In the genomic region with DNA sequence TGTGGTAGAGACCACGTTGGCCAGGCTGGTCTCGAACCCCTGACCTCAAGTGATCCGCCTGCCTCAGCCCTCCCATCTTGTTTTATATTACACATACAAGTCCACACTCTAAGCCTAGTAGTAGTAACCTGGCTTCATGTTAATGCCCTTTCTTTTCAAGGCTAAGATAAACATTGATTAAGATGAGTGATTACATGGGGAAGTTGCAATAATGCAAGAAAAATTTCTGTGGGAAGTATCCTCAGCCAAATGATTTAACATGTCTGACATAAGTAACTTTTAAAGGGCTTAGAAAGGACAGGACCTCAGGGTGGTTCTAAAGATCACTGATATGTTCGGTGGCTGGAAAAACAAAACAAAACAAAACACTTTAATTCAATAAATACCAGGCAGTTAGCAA, we compare ENCODE assay signal across 14 cellular contexts.
"Had no signal": no experiment of that assay in that cellular context is flagged by ENCODE, and none has a peak within 500 bp of the region (broad histone marks: within the 10 kb centered on the region; RNA-seq: fewer than 3 reads in every experiment).

No MANE protein-coding gene starts in this region.

- H3K4me1 ChIP-seq: neural progenitor cell, parathyroid adenoma, tibial artery, uterus had no signal

- H3K9me3 ChIP-seq: body of pancreas, tibial artery, uterus had no signal

- H3K4me3 ChIP-seq: body of pancreas, neural progenitor cell, tibial artery, uterus had no signal

- H2AFZ ChIP-seq: neural progenitor cell, parathyroid adenoma had no signal

- H3K9me3 Mint-ChIP-seq: activated CD4-positive, alpha-beta T cell treated with anti-CD3 and anti-CD28 coated beads, Interleukin-2, amount 10 ng/mL, durations not matched to agents 24 days and 14 days; naive B cell; neural progenitor cell; stimulated activated naive B cell treated with anti-CD40 and anti-IgM and Interleukin-4, amounts not matched to agents 10 μg/mL and 1 μg/mL and 100 μg/mL, for 72 hours had no signal

- ATAC-seq: body of pancreas; stimulated activated naive B cell treated with anti-CD40 and anti-IgM and Interleukin-4, amounts not matched to agents 10 μg/mL and 1 μg/mL and 100 μg/mL, for 72 hours had no signal

- H3K27ac ChIP-seq: body of pancreas, neural progenitor cell, parathyroid adenoma, tibial artery, uterus had no signal

- H3K9ac ChIP-seq: neural progenitor cell, parathyroid adenoma had no signal

- H3K4me1 Mint-ChIP-seq: neural progenitor cell had no signal

- H3K27me3 Mint-ChIP-seq: activated CD4-positive, alpha-beta T cell treated with anti-CD3 and anti-CD28 coated beads, Interleukin-2, amount 10 ng/mL, durations not matched to agents 24 days and 14 days; naive B cell; stimulated activated naive B cell treated with anti-CD40 and anti-IgM and Interleukin-4, amounts not matched to agents 10 μg/mL and 1 μg/mL and 100 μg/mL, for 72 hours had no signal

- H3K36me3 Mint-ChIP-seq: naive B cell, neural progenitor cell had no signal

- H3K36me3 ChIP-seq: neural progenitor cell, tibial artery, uterus had no signal

- H3K4me2 ChIP-seq: neural progenitor cell had no signal

- DNase-seq: activated CD4-positive, alpha-beta T cell treated with anti-CD3 and anti-CD28 coated beads, Interleukin-2, amount 10 ng/mL, durations not matched to agents 24 days and 14 days; activated CD8-positive, alpha-beta memory T cell treated with anti-CD3 and anti-CD28 coated beads, Interleukin-2, amount 50 U/mL, for 48 hours; body of pancreas; caudate nucleus; head of caudate nucleus; naive B cell; stimulated activated CD4-positive, alpha-beta T cell treated with anti-CD3 and anti-CD28 coated beads, Interleukin-15, amount 100 ng/mL, for 24 hours; stimulated activated CD4-positive, alpha-beta T cell treated with anti-CD3 and anti-CD28 coated beads, Interleukin-4, amount 100 ng/mL, for 1 hour; stimulated activated naive B cell treated with anti-CD40 and anti-IgM and Interleukin-4, amounts not matched to agents 10 μg/mL and 1 μg/mL and 100 μg/mL, for 72 hours; T-helper 2 cell; tibial artery; uterus had no signal

- H3K27ac Mint-ChIP-seq: activated CD4-positive, alpha-beta T cell treated with anti-CD3 and anti-CD28 coated beads, Interleukin-2, amount 10 ng/mL, durations not matched to agents 24 days and 14 days; neural progenitor cell; stimulated activated naive B cell treated with anti-CD40 and anti-IgM and Interleukin-4, amounts not matched to agents 10 μg/mL and 1 μg/mL and 100 μg/mL, for 72 hours had no signal

- H3K4me3 Mint-ChIP-seq: activated CD4-positive, alpha-beta T cell treated with anti-CD3 and anti-CD28 coated beads, Interleukin-2, amount 10 ng/mL, durations not matched to agents 24 days and 14 days; naive B cell; neural progenitor cell; stimulated activated naive B cell treated with anti-CD40 and anti-IgM and Interleukin-4, amounts not matched to agents 10 μg/mL and 1 μg/mL and 100 μg/mL, for 72 hours had no signal

- H3K27me3 ChIP-seq: body of pancreas, neural progenitor cell, tibial artery, uterus had no signal
